Comparison of ENCODE assay signal across 24 cellular contexts in genomic region chr20:402496-402885, GRCh38. TPM values are rescaled to one million over a fixed set of nuclear protein-coding genes. Genes with fewer than 3 reads are reported as not detected.
DNase-seq lines count a peak whose midpoint lies in the region; FAIRE-seq and TF ChIP-seq lines count a peak whose summit lies in the region.
"Had no signal": no experiment of that assay in that cellular context is flagged by ENCODE, and none has a peak within 500 bp of the region (broad histone marks: within the 10 kb centered on the region; RNA-seq: fewer than 3 reads in every experiment).

No MANE protein-coding gene starts in this region.

- H3K4me1 ChIP-seq in Loucy (ENCODE audit: insufficient read depth, low read length, poor library complexity, severe bottlenecking) (peaks cover 38% of the 10 kb centered on the region), astrocyte (ENCODE audit: insufficient read depth, low read length) (peaks cover 8% of the 10 kb centered on the region), spleen (peaks cover 0 to 25% (median 8%) of the 10 kb centered on the region in 6 donors), mesendoderm (ENCODE audit: control insufficient read depth, low read depth, low read length) (no peaks in the 10 kb centered on the region)

- H2AK5ac ChIP-seq in mesendoderm (ENCODE audit: low read length): no peak overlapping the region

- peaks cover 18% of the 10 kb centered on the region for H3K4me1 Mint-ChIP-seq in astrocyte (ENCODE audit: low read depth, unreplicated experiment)

- H3K9me3 ChIP-seq in Loucy (ENCODE audit: insufficient read depth, low read depth, low read length): no peaks in the 10 kb centered on the region
- no peaks in the 10 kb centered on the region for H3K9me3 ChIP-seq in astrocyte (ENCODE audit: insufficient read depth, low read depth, low read length)
- H3K9me3 ChIP-seq in spleen: no peaks in the 10 kb centered on the region
- H3K9me3 ChIP-seq: suprapubic skin had no signal

- TF ChIP-seq POLR2A in spleen (IDR thresholded peaks at IDR 0.05): no peak

- no peak for TF ChIP-seq CTCF in Loucy (conservative IDR thresholded peaks at IDR 0.05; ENCODE audit: low read length)
- no peak for TF ChIP-seq CTCF in astrocyte (IDR thresholded peaks at IDR 0.05; ENCODE audit: insufficient read depth, low read depth, low read length)
- no peak for TF ChIP-seq CTCF in spleen (IDR thresholded peaks at IDR 0.05 in 8 of 11, conservative IDR thresholded peaks at IDR 0.05 in 3 of 11)

- H4K5ac ChIP-seq in mesendoderm (ENCODE audit: low read length): no peak overlapping the region

- no peak for FAIRE-seq in astrocyte (lab: Jason Lieb, UNC)
- FAIRE-seq: GM12878 had no signal

- no peaks in the 10 kb centered on the region for H3K79me2 ChIP-seq in Loucy (ENCODE audit: insufficient read depth, low read length)
- H3K79me2 ChIP-seq in astrocyte (ENCODE audit: insufficient read depth, low read length): no peaks in the 10 kb centered on the region
- H3K79me2 ChIP-seq in mesendoderm (ENCODE audit: control insufficient read depth, insufficient read depth, low read length): no peaks in the 10 kb centered on the region
- H3K79me2 ChIP-seq: parathyroid adenoma had no signal

- H4K8ac ChIP-seq in mesendoderm (ENCODE audit: low read depth, low read length): no peak overlapping the region

- H3K27me3 ChIP-seq in Loucy (ENCODE audit: insufficient read depth, low read length, poor library complexity, severe bottlenecking) (no peaks in the 10 kb centered on the region), astrocyte (ENCODE audit: insufficient read depth, low read length) (no peaks in the 10 kb centered on the region), spleen (replicated peaks in 1 of 7) (no peaks in the 10 kb centered on the region), mesendoderm (ENCODE audit: insufficient read depth, low read length, poor library complexity) (no peaks in the 10 kb centered on the region)
- H3K27me3 ChIP-seq: suprapubic skin had no signal

- no peaks in the 10 kb centered on the region for H3K9me3 Mint-ChIP-seq in astrocyte (ENCODE audit: unreplicated experiment)

- H3K79me1 ChIP-seq in mesendoderm (ENCODE audit: low read length): no peaks in the 10 kb centered on the region

- H3K36me3 ChIP-seq in Loucy (ENCODE audit: insufficient read depth, low read length): peaks cover 5% of the 10 kb centered on the region; the same call in 1 of the 2 replicates
- no peaks in the 10 kb centered on the region for H3K36me3 ChIP-seq in astrocyte (ENCODE audit: insufficient read depth, low read length)
- peaks cover 0 to 13% (median 8%) of the 10 kb centered on the region in 6 donors for H3K36me3 ChIP-seq in spleen
- H3K36me3 ChIP-seq in mesendoderm (ENCODE audit: control insufficient read depth, insufficient read depth, low read length): no peaks in the 10 kb centered on the region

- intact Hi-C loops in spleen (cut with DNase I; ENCODE audit: low total_unique reads): no loop called here

- H4K20me1 ChIP-seq in Loucy (ENCODE audit: insufficient read depth, low read length, poor library complexity, severe bottlenecking): no peaks in the 10 kb centered on the region
- no peaks in the 10 kb centered on the region for H4K20me1 ChIP-seq in astrocyte (ENCODE audit: insufficient read depth, low read length)

- H3K56ac ChIP-seq in mesendoderm (ENCODE audit: low read length): no peak overlapping the region

- H3K36me3 Mint-ChIP-seq in astrocyte (ENCODE audit: low read depth, unreplicated experiment): peaks cover 13% of the 10 kb centered on the region

- H3K4ac ChIP-seq in mesendoderm (ENCODE audit: low read depth, low read length): no peak overlapping the region

- no peak overlapping the region for H2BK120ac ChIP-seq in mesendoderm (ENCODE audit: low read depth, low read length)

- H2BK5ac ChIP-seq in mesendoderm (ENCODE audit: low read length): no peak overlapping the region

- H3F3A ChIP-seq in Loucy (ENCODE audit: low read depth): no peaks in the 10 kb centered on the region

- no peak overlapping the region for H3K4me3 ChIP-seq in Loucy (ENCODE audit: low read length, poor library complexity, severe bottlenecking)
- no peak overlapping the region for H3K4me3 ChIP-seq in astrocyte (ENCODE audit: insufficient read depth, low read depth, low read length)
- no peak overlapping the region for H3K4me3 ChIP-seq in spleen
- H3K4me3 ChIP-seq in mesendoderm (ENCODE audit: low read length): no peak overlapping the region
- H3K4me3 ChIP-seq: GM12878, GM23248, suprapubic skin had no signal

- no peaks in the 10 kb centered on the region for H3K27me3 Mint-ChIP-seq in astrocyte (ENCODE audit: low read depth, unreplicated experiment)
- H3K27me3 Mint-ChIP-seq: naive thymus-derived CD4-positive, alpha-beta T cell had no signal

- H3K9ac ChIP-seq in Loucy (ENCODE audit: low read depth, low read length, poor library complexity, severe bottlenecking) (peak overlapping the region; percentile 23), astrocyte (ENCODE audit: low read length) (no peak overlapping the region), mesendoderm (ENCODE audit: low read length) (no peak overlapping the region)
- H3K9ac ChIP-seq: GM23248, parathyroid adenoma had no signal

- no peaks in the 10 kb centered on the region for H3K9me2 ChIP-seq in Loucy (replicated peaks; ENCODE audit: low read depth, low read length)

- DNase-seq in activated effector memory CD4-positive, alpha-beta T cell treated with anti-CD3 and anti-CD28 coated beads, Interleukin-2, amount 50 U/mL, for 16 hours: peak; percentile 30
- no peak for DNase-seq in activated effector memory CD4-positive, alpha-beta T cell treated with Interleukin-2 at 50 U/mL for 16 hours
- DNase-seq in astrocyte (ENCODE audit: low read depth): no peak
- DNase-seq in spleen: peak; percentile 15
- no peak for DNase-seq in cerebellar cortex (ENCODE audit: low spot score)
- DNase-seq in mesendoderm: no peak
- no peak for DNase-seq in NCI-H2171 (lab: John Stamatoyannopoulos, UW)
- DNase-seq: activated CD8-positive, alpha-beta memory T cell treated with anti-CD3 and anti-CD28 coated beads, Interleukin-2, amount 50 U/mL, for 4 hours; activated gamma-delta T cell; central memory CD4-positive, alpha-beta T cell; DMS 273 treated with DMSO at 0.1 percent for 48 hours; foreskin melanocyte; hypothalamus; Karpas-422; naive thymus-derived CD4-positive, alpha-beta T cell; NCI-H1092 treated with DMSO at 0.1 percent for 48 hours; NCI-H2081 treated with DMSO at 0.1 percent for 48 hours; NCI-H510A treated with DMSO at 0.1 percent for 48 hours had no signal

- H2AFZ ChIP-seq in Loucy (ENCODE audit: low read length) (no peak overlapping the region), astrocyte (ENCODE audit: low read depth, low read length) (no peak overlapping the region)
- H2AFZ ChIP-seq: GM23248, parathyroid adenoma had no signal

- H3K18ac ChIP-seq in mesendoderm (ENCODE audit: low read length): no peak overlapping the region

- no peak overlapping the region for H3K27ac ChIP-seq in astrocyte (ENCODE audit: low read depth, low read length)
- H3K27ac ChIP-seq in spleen: no peak overlapping the region
- no peak overlapping the region for H3K27ac ChIP-seq in mesendoderm (ENCODE audit: low read depth, low read length)
- H3K27ac ChIP-seq: GM23248, parathyroid adenoma, suprapubic skin had no signal

- peak overlapping the region; percentile 67 for H3K4me2 ChIP-seq in Loucy (ENCODE audit: low read depth, low read length, poor library complexity, severe bottlenecking)
- H3K4me2 ChIP-seq in astrocyte (ENCODE audit: low read length): no peak overlapping the region
- H3K4me2 ChIP-seq in mesendoderm (ENCODE audit: low read length): no peak overlapping the region

- no peak overlapping the region for H3K4me3 Mint-ChIP-seq in astrocyte (ENCODE audit: unreplicated experiment)
- H3K4me3 Mint-ChIP-seq: CD14-positive monocyte had no signal

- H2BK15ac ChIP-seq in mesendoderm (replicated peaks; ENCODE audit: low read depth): no peak overlapping the region

- peak overlapping the region; percentile 93 for H3K27ac Mint-ChIP-seq in astrocyte (ENCODE audit: unreplicated experiment)
- H3K27ac Mint-ChIP-seq: CD14-positive monocyte had no signal

- 34 to 67% (median 61%) methylated on average over 2 of the region's 2 CpGs for WGBS in spleen, 5 donors
- no CpG with 5 or more reads among the region's 2 CpGs for WGBS in mesendoderm (ENCODE audit: extremely low coverage, insufficient coverage, low lambda C conversion rate)

- H3K23ac ChIP-seq in mesendoderm (ENCODE audit: low read length): no peak overlapping the region

RNA-seq across cellular contexts. Expression of gene RBCK1, which starts 5.6 kb away (rescaled TPM):
- total RNA-seq in astrocyte (124 and 138 TPM in 2 replicates), spleen (100 to 1,000 TPM in 4 of 7 donors, 10 to 100 TPM in 3; 90.2 to 124 (median 105) TPM)
- 100 to 1,000 TPM in 1 of 3 donors, 10 to 100 TPM in 2; 78.6 to 152 (median 98.9) TPM for polyA plus RNA-seq in spleen
- 38.6 TPM for polyA plus RNA-seq in mesendoderm (2013, experiment 1 of 2)
- polyA plus RNA-seq in mesendoderm (2013, experiment 2 of 2): 36.6 TPM

RNA-seq across cellular contexts. Expression of gene TRIB3, which starts 21.9 kb away (rescaled TPM):
- total RNA-seq in astrocyte (33.0 and 36.9 TPM in 2 replicates), spleen (10 to 100 TPM in 4 of 7 donors, 1 to 10 TPM in 3; 8.3 to 25.7 (median 12.0) TPM)
- polyA plus RNA-seq in spleen: 10 to 100 TPM in 2 of 3 donors, 1 to 10 TPM in 1; 5.7 to 11.7 (median 11.6) TPM
- polyA plus RNA-seq in mesendoderm (2013, experiment 1 of 2): 9.3 TPM
- 10.0 TPM for polyA plus RNA-seq in mesendoderm (2013, experiment 2 of 2)

RNA-seq across cellular contexts. Expression of gene NRSN2, which starts 55.6 kb away (rescaled TPM):
- 57.8 and 64.0 TPM in 2 replicates for total RNA-seq in astrocyte
- 10 to 100 TPM; 10.9 to 26.3 (median 18.2) TPM for total RNA-seq in spleen
- 10 to 100 TPM; 10.5 to 13.4 (median 12.8) TPM for polyA plus RNA-seq in spleen
- polyA plus RNA-seq in mesendoderm (2013, experiment 1 of 2): 10.5 TPM
- 10.6 TPM for polyA plus RNA-seq in mesendoderm (2013, experiment 2 of 2)

RNA-seq across cellular contexts. Expression of gene TBC1D20, which starts 59.8 kb away (rescaled TPM):
- total RNA-seq in astrocyte (40.6 and 44.8 TPM in 2 replicates), spleen (10 to 100 TPM; 30.6 to 41.0 (median 34.8) TPM)
- 10 to 100 TPM in 2 of 3 donors, 1 to 10 TPM in 1; 9.2 to 15.1 (median 10.3) TPM for polyA plus RNA-seq in spleen
- 8.6 TPM for polyA plus RNA-seq in mesendoderm (2013, experiment 1 of 2)
- 8.9 TPM for polyA plus RNA-seq in mesendoderm (2013, experiment 2 of 2)

Comparison
In these comparisons a context has a peak if more than half of its experiments do, and no peak if none do; other contexts are left out.
1. DNase-seq: peak in activated effector memory CD4-positive, alpha-beta T cell treated with anti-CD3 and anti-CD28 coated beads, Interleukin-2, amount 50 U/mL, for 16 hours (single experiment) and spleen (single experiment); none in activated effector memory CD4-positive, alpha-beta T cell treated with Interleukin-2 at 50 U/mL for 16 hours (single experiment), astrocyte (single experiment), cerebellar cortex (single experiment), mesendoderm (single experiment) and NCI-H2171 (single experiment).